ENCODE assay signal across 16 cellular contexts in genomic region chr10:63384675-63385074, GRCh38.
DNase-seq lines count a peak whose midpoint lies in the region; ATAC-seq, FAIRE-seq and TF ChIP-seq lines count a peak whose summit lies in the region.
"Had no signal": no experiment of that assay in that cellular context is flagged by ENCODE, and none has a peak within 500 bp of the region (broad histone marks: within the 10 kb centered on the region; RNA-seq: fewer than 3 reads in every experiment).

No MANE protein-coding gene starts in this region.

- H3K4me3 ChIP-seq in right lobe of liver (no peak overlapping the region), HepG2 (replicated peaks in 1 of 3; ENCODE audit: insufficient read depth in 1 of 3, low read depth in 2 of 3, low read length in 3 of 3) (no peak overlapping the region)
- H3K4me3 ChIP-seq: BLaER1 treated with 17β-estradiol and CSF1 and Interleukin-3, amounts not matched to agents 10 nM and 100 nM; HAP-1 had no signal

- peaks cover 0 to 8% (median 0%) of the 10 kb centered on the region in 4 donors for H3K4me1 ChIP-seq in right lobe of liver
- no peaks in the 10 kb centered on the region for H3K4me1 ChIP-seq in HepG2 (ENCODE audit: insufficient read depth, low read length)

- DNase-seq in Right ventricle myocardium inferior (ENCODE audit: missing footprints), result no peak
- no peak for DNase-seq in left cardiac atrium
- no peak for DNase-seq in right lobe of liver
- DNase-seq in HepG2 (ENCODE audit: low spot score), result no peak
- no peak for DNase-seq in left lobe of liver (ENCODE audit: low spot score)
- no peak for DNase-seq in activated CD4-positive, alpha-beta memory T cell treated with anti-CD3 and anti-CD28 coated beads, Interleukin-2, amount 10 ng/mL, durations not matched to agents 7 days and 5 days
- no peak for DNase-seq in dermis blood vessel endothelial cell
- DNase-seq: 8988T; ACHN; CD4-positive, CD25-positive, alpha-beta regulatory T cell; DMS53; GF-D8; GOT3 had no signal

- in situ Hi-C loops in HepG2 (cut with HindIII; ENCODE audit: extremely low pct_ligation_motif_present, low pct_unique_long_range_greater_than_20kb), result no loop called here

- TF ChIP-seq EP300 in HepG2 (IDR thresholded peaks at IDR 0.05; ENCODE audit: low read depth in 2 of 2, low read length in 2 of 2), result no peak
- no peak for TF ChIP-seq EP300 in HepG2 (CRISPR knock-in tag; IDR thresholded peaks at IDR 0.05; ENCODE audit: borderline replicate concordance)

- ATAC-seq in Right ventricle myocardium inferior (peak; percentile 58), left cardiac atrium (no peak), right lobe of liver (peak; percentile 25 to 64 (median 30)), HepG2 (no peak), left lobe of liver (peak; percentile 30)

- POLR2A ChIA-PET in HepG2 (lab: Yijun Ruan, JAX), result no interaction called here
- POLR2A ChIA-PET in activated CD4-positive, alpha-beta memory T cell treated with anti-CD3 and anti-CD28 coated beads, Interleukin-2, amount 10 ng/mL, durations not matched to agents 7 days and 5 days (lab: Charles Lee), result no interaction called here

- H3K27ac ChIP-seq in right lobe of liver (no peak overlapping the region), HepG2 (ENCODE audit: extremely low read length, insufficient read depth, low read length) (no peak overlapping the region)
- H3K27ac ChIP-seq: BLaER1 treated with 17β-estradiol and CSF1 and Interleukin-3, amounts not matched to agents 10 nM and 100 nM had no signal

- no peak overlapping the region for H3K4me3 Mint-ChIP-seq in activated CD4-positive, alpha-beta memory T cell treated with anti-CD3 and anti-CD28 coated beads, Interleukin-2, amount 10 ng/mL, durations not matched to agents 7 days and 5 days
- H3K4me3 Mint-ChIP-seq: CD4-positive, CD25-positive, alpha-beta regulatory T cell had no signal

- no peak overlapping the region for H2AFZ ChIP-seq in HepG2 (ENCODE audit: low read length)

- no peak overlapping the region for H3K4me2 ChIP-seq in HepG2 (ENCODE audit: low read depth, low read length)
- H3K4me2 ChIP-seq: BLaER1 treated with 17β-estradiol and CSF1 and Interleukin-3, amounts not matched to agents 10 nM and 100 nM had no signal

- no TSS peak for BruUV-seq in HepG2 (replicated peaks; lab: Mats Ljungman, UMichigan)

- H3K9ac ChIP-seq in HepG2 (ENCODE audit: insufficient read depth, low read depth, low read length), result no peak overlapping the region
- H3K9ac ChIP-seq: BLaER1 treated with 17β-estradiol and CSF1 and Interleukin-3, amounts not matched to agents 10 nM and 100 nM had no signal

- TF ChIP-seq CTCF in right lobe of liver (IDR thresholded peaks at IDR 0.05), result no peak
- no peak for TF ChIP-seq CTCF in HepG2 (CRISPR knock-in tag; IDR thresholded peaks at IDR 0.05)

- H3K79me2 ChIP-seq in HepG2 (ENCODE audit: insufficient read depth, low read length), result peaks cover 78% of the 10 kb centered on the region

- H4K20me1 ChIP-seq in HepG2 (ENCODE audit: insufficient read depth, low read length), result peaks cover 9% of the 10 kb centered on the region; the same call in 1 of the 2 replicates

- 47% methylated on average over 2 of the region's 2 CpGs for WGBS in right lobe of liver (ENCODE audit: insufficient coverage, low coverage, low lambda C conversion rate, missing lambda C conversion rate)
- WGBS in HepG2 (ENCODE audit: low lambda C conversion rate), result 94% methylated on average over 2 of the region's 2 CpGs

- FAIRE-seq in HepG2 (lab: Jason Lieb, UNC), result no peak
- FAIRE-seq: GM19239 had no signal

- intact Hi-C loops in Right ventricle myocardium inferior (cut with DNase I) (no loop called here), left cardiac atrium (cut with DNase I) (no loop called here), right lobe of liver (cut with DNase I) (no loop called here), HepG2 (cut with micrococcal nuclease; ENCODE audit: unreplicated experiment) (no loop called here)

- peaks cover 32% of the 10 kb centered on the region for H3K4me1 Mint-ChIP-seq in activated CD4-positive, alpha-beta memory T cell treated with anti-CD3 and anti-CD28 coated beads, Interleukin-2, amount 10 ng/mL, durations not matched to agents 7 days and 5 days

- TF ChIP-seq POLR2A in right lobe of liver (IDR thresholded peaks at IDR 0.05), result no peak
- TF ChIP-seq POLR2A in HepG2 (IDR thresholded peaks at IDR 0.05; ENCODE audit: insufficient read depth in 1 of 2, low read depth in 2 of 2, low read length in 2 of 2), result no peak

- H3K9me3 ChIP-seq in right lobe of liver, result no peaks in the 10 kb centered on the region
- no peaks in the 10 kb centered on the region for H3K9me3 ChIP-seq in HepG2 (ENCODE audit: low read length)
- H3K9me3 ChIP-seq: HAP-1 had no signal

- CTCF ChIA-PET in HepG2 (lab: Yijun Ruan, JAX; ENCODE audit: low intra/inter-chr PET ratio, low total read pairs), result no interaction called here
- CTCF ChIA-PET in activated CD4-positive, alpha-beta memory T cell treated with anti-CD3 and anti-CD28 coated beads, Interleukin-2, amount 10 ng/mL, durations not matched to agents 7 days and 5 days (lab: Charles Lee), result interaction anchor here (0.8 kb wide), 1 partner anchor 18 kb away, joined by 3 read pairs; no protein-coding TSS in a partner anchor

- H3K9me3 Mint-ChIP-seq in activated CD4-positive, alpha-beta memory T cell treated with anti-CD3 and anti-CD28 coated beads, Interleukin-2, amount 10 ng/mL, durations not matched to agents 7 days and 5 days, result peaks cover under 1% of the 10 kb centered on the region

- H3K36me3 ChIP-seq in right lobe of liver (no peaks in the 10 kb centered on the region), HepG2 (replicated peaks in 1 of 2; ENCODE audit: control insufficient read depth in 1 of 2, insufficient read depth in 2 of 2, low read length in 2 of 2) (peaks cover 0 to 5% of the 10 kb centered on the region in 2 experiments; a peak in 1 of 5 replicates)
- H3K36me3 ChIP-seq: HAP-1 had no signal

- H3K27me3 Mint-ChIP-seq in activated CD4-positive, alpha-beta memory T cell treated with anti-CD3 and anti-CD28 coated beads, Interleukin-2, amount 10 ng/mL, durations not matched to agents 7 days and 5 days, result no peaks in the 10 kb centered on the region
- H3K27me3 Mint-ChIP-seq: CD4-positive, CD25-positive, alpha-beta regulatory T cell had no signal

- no peak overlapping the region for H3K27ac Mint-ChIP-seq in activated CD4-positive, alpha-beta memory T cell treated with anti-CD3 and anti-CD28 coated beads, Interleukin-2, amount 10 ng/mL, durations not matched to agents 7 days and 5 days
- H3K27ac Mint-ChIP-seq: CD4-positive, CD25-positive, alpha-beta regulatory T cell had no signal

- H3K27me3 ChIP-seq in right lobe of liver (no peaks in the 10 kb centered on the region), HepG2 (ENCODE audit: control insufficient read depth in 1 of 2, insufficient read depth in 2 of 2, low read length in 2 of 2) (no peaks in the 10 kb centered on the region)
- H3K27me3 ChIP-seq: BLaER1 treated with 17β-estradiol and CSF1 and Interleukin-3, amounts not matched to agents 10 nM and 100 nM had no signal

- no peak for TF ChIP-seq RAD21 in HepG2 (CRISPR knock-in tag; IDR thresholded peaks at IDR 0.05)

- H3K36me3 Mint-ChIP-seq in activated CD4-positive, alpha-beta memory T cell treated with anti-CD3 and anti-CD28 coated beads, Interleukin-2, amount 10 ng/mL, durations not matched to agents 7 days and 5 days (ENCODE audit: low read depth), result peaks cover 6% of the 10 kb centered on the region

TF ChIP-seq in HepG2, 621 proteins besides CTCF, POLR2A, EP300 and RAD21:
- no peak for TF ChIP-seq AKNA (CRISPR knock-in tag; IDR thresholded peaks at IDR 0.05; ENCODE audit: borderline replicate concordance)
- no peak for TF ChIP-seq PLRG1 (conservative IDR thresholded peaks at IDR 0.05)
- TF ChIP-seq CEBPG (CRISPR knock-in tag; IDR thresholded peaks at IDR 0.05), result no peak
- TF ChIP-seq CEBPB (IDR thresholded peaks at IDR 0.05; ENCODE audit: borderline replicate concordance, low read depth, low read length), result no peak
- no peak for TF ChIP-seq TEAD3 (CRISPR knock-in tag; optimal IDR thresholded peaks at IDR 0.05; ENCODE audit: borderline replicate concordance)
- no peak for TF ChIP-seq PHB2 (IDR thresholded peaks at IDR 0.05; ENCODE audit: partially characterized antibody)
- no peak for TF ChIP-seq SRSF1 (optimal IDR thresholded peaks at IDR 0.05; ENCODE audit: low read depth, low read length)
- TF ChIP-seq JUNB (CRISPR knock-in tag; IDR thresholded peaks at IDR 0.05; ENCODE audit: borderline replicate concordance), result no peak
TF ChIP-seq in HepG2: peak in this region for 0.

Comparison
In these comparisons a context has a peak if more than half of its experiments do, and no peak if none do; other contexts are left out.
1. ATAC-seq: peak in Right ventricle myocardium inferior (single experiment), right lobe of liver (4 of 4) and left lobe of liver (single experiment); none in left cardiac atrium (0 of 2) and HepG2 (single experiment).